ENCODE assay signal across 7 cellular contexts in the genomic region with DNA sequence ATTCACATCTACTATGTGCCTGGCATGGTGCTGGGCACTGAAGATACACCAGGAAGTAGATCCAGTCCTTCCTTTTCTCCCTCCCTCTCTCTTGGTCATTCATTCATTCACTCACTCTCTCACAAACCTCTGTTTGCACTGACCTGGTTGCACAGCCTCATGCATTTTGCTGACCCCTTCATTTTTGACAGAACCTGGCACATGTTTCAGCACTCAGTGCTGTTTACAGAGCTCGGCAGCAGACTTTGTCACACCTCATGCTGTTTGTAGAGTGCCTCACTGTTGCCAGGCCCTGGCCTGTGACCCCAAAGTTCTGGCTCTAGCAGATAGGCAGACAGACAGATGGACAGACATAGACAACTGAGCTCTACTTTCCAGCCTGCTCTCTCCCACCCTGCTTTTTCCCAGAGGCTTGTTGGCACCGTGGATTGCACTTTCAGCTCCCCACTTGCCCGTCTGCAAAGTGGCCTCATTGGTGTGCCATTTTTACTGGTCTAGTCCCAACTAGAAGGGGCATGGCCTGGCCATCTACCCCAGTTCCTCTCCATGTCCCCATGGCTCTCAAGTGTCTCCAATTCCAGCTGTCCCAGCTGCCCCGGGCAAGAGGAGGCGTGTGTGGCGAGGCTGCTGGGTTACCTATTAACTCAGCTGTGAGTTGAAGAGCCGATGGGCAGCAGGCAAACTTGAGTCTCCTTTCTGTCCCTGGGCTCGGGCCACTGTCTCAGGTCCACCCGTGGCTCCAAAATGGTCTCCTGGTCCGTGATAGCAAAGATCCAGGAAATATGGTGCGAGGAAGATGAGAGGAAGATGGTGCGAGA.
DNase-seq lines count a peak whose midpoint lies in the region; ATAC-seq, FAIRE-seq and TF ChIP-seq lines count a peak whose summit lies in the region.
"Not testable (repeated sequence)": the region's sequence is repeated elsewhere in the genome, so short reads cannot be mapped to it uniquely, and the experiment has no call there.

No MANE protein-coding gene starts in this region.

- H2AFZ ChIP-seq in HepG2 (ENCODE audit: low read length): not testable (repeated sequence)

- TF ChIP-seq CTCF in A549 (IDR thresholded peaks at IDR 0.05); HepG2 (CRISPR knock-in tag; IDR thresholded peaks at IDR 0.05); right lobe of liver (IDR thresholded peaks at IDR 0.05); spleen (IDR thresholded peaks at IDR 0.05 in 8 of 11, conservative IDR thresholded peaks at IDR 0.05 in 3 of 11): not testable (repeated sequence)

- H3K27ac ChIP-seq in A549; HepG2 (ENCODE audit: extremely low read length, insufficient read depth, low read length); spleen: not testable (repeated sequence)
- H3K27ac ChIP-seq in right lobe of liver: peak overlapping the region in 2 of 3 donors; percentile 6 to 57

- in situ Hi-C loops in HepG2 (cut with HindIII; ENCODE audit: extremely low pct_ligation_motif_present, low pct_unique_long_range_greater_than_20kb): not testable (repeated sequence)

- not testable (repeated sequence) for ATAC-seq in A549, HepG2, right lobe of liver

- TF ChIP-seq RAD21 in A549 (conservative IDR thresholded peaks at IDR 0.05 in 1 of 2, IDR thresholded peaks at IDR 0.05 in 1 of 2); HepG2 (CRISPR knock-in tag; IDR thresholded peaks at IDR 0.05): not testable (repeated sequence)

- H3K4me3 ChIP-seq in A549; HepG2 (replicated peaks in 1 of 3; ENCODE audit: insufficient read depth in 1 of 3, low read depth in 2 of 3, low read length in 3 of 3); right lobe of liver; spleen: not testable (repeated sequence)

- POLR2A ChIA-PET in A549 (lab: Yijun Ruan, JAX); HepG2 (lab: Yijun Ruan, JAX): not testable (repeated sequence)

- 44% methylated on average over 12 of the region's 12 CpGs for WGBS in A549 (ENCODE audit: missing lambda C conversion rate)
- WGBS in HepG2 (ENCODE audit: low lambda C conversion rate): 25% methylated on average over 12 of the region's 12 CpGs
- WGBS in right lobe of liver (ENCODE audit: insufficient coverage, low coverage, low lambda C conversion rate, missing lambda C conversion rate): 24% methylated on average over 8 of the region's 12 CpGs
- 77 to 85% (median 81%) methylated on average over 11 to 12 of the region's 12 CpGs for WGBS in spleen, 5 donors

- not testable (repeated sequence) for H3K79me2 ChIP-seq in HepG2 (ENCODE audit: insufficient read depth, low read length)

- H3K4me1 ChIP-seq in A549; HepG2 (ENCODE audit: insufficient read depth, low read length); spleen: not testable (repeated sequence)
- peaks cover 0 to 18% (median 1%) of the 10 kb centered on the region in 4 donors for H3K4me1 ChIP-seq in right lobe of liver

- H3K4me2 ChIP-seq in A549; HepG2 (ENCODE audit: low read depth, low read length): not testable (repeated sequence)

- intact Hi-C loops in HepG2 (cut with micrococcal nuclease; ENCODE audit: unreplicated experiment); right lobe of liver (cut with DNase I); spleen (cut with DNase I; ENCODE audit: low total_unique reads): not testable (repeated sequence)

- H3K36me3 ChIP-seq in HepG2 (replicated peaks in 1 of 2; ENCODE audit: control insufficient read depth in 1 of 2, insufficient read depth in 2 of 2, low read length in 2 of 2); right lobe of liver; spleen: not testable (repeated sequence)

- H3K9ac ChIP-seq in HepG2 (ENCODE audit: insufficient read depth, low read depth, low read length): not testable (repeated sequence)

- not testable (repeated sequence) for DNase-seq in A549 (ENCODE audit: low read depth in 1 of 2, low spot score in 1 of 2); HepG2 (ENCODE audit: low spot score)
- DNase-seq in DMS53 treated with DMSO at 0.1 percent for 48 hours (lab: John Stamatoyannopoulos, UW; ENCODE audit: unreplicated experiment) (peak; percentile 51), RPMI8226 (peak; percentile 4), kidney tubule cell (ENCODE audit: low spot score) (peak; percentile 1), right lobe of liver (peak; percentile 47 to 79 (median 71)), spleen (peak; percentile 45)

- not testable (repeated sequence) for H3K27me3 ChIP-seq in HepG2 (ENCODE audit: control insufficient read depth in 1 of 2, insufficient read depth in 2 of 2, low read length in 2 of 2); right lobe of liver; spleen (replicated peaks in 1 of 7)

- H3K9me3 ChIP-seq in A549; HepG2 (ENCODE audit: low read length); right lobe of liver; spleen: not testable (repeated sequence)

- not testable (repeated sequence) for TF ChIP-seq POLR2A in A549 (IDR thresholded peaks at IDR 0.05; ENCODE audit: low read length); HepG2 (IDR thresholded peaks at IDR 0.05; ENCODE audit: insufficient read depth in 1 of 2, low read depth in 2 of 2, low read length in 2 of 2); right lobe of liver (IDR thresholded peaks at IDR 0.05); spleen (IDR thresholded peaks at IDR 0.05)

- CTCF ChIA-PET in A549 (lab: Yijun Ruan, JAX); HepG2 (lab: Yijun Ruan, JAX; ENCODE audit: low intra/inter-chr PET ratio, low total read pairs): not testable (repeated sequence)

- BruUV-seq in HepG2 (replicated peaks; lab: Mats Ljungman, UMichigan): not testable (repeated sequence)

- TF ChIP-seq EP300 in A549 (IDR thresholded peaks at IDR 0.05); HepG2 (IDR thresholded peaks at IDR 0.05; ENCODE audit: low read depth in 2 of 2, low read length in 2 of 2); HepG2 (CRISPR knock-in tag; IDR thresholded peaks at IDR 0.05; ENCODE audit: borderline replicate concordance): not testable (repeated sequence)

- not testable (repeated sequence) for H4K20me1 ChIP-seq in HepG2 (ENCODE audit: insufficient read depth, low read length)

- FAIRE-seq in A549 (lab: Jason Lieb, UNC); HepG2 (lab: Jason Lieb, UNC): not testable (repeated sequence)

TF ChIP-seq in A549, 52 proteins besides CTCF, POLR2A, EP300 and RAD21:
- TF ChIP-seq MAFK (IDR thresholded peaks at IDR 0.05; ENCODE audit: partially characterized antibody): peak; percentile 67

TF ChIP-seq in HepG2, 621 proteins besides CTCF, POLR2A, EP300 and RAD21:
- TF ChIP-seq MAFK (conservative IDR thresholded peaks at IDR 0.05 in 1 of 2, IDR thresholded peaks at IDR 0.05 in 1 of 2; ENCODE audit: low read length in 2 of 2) (peak; percentile 50 to 61), MAFF (IDR thresholded peaks at IDR 0.05; ENCODE audit: low read depth, low read length) (peak; percentile 52)
- TF ChIP-seq, protein P1, sequence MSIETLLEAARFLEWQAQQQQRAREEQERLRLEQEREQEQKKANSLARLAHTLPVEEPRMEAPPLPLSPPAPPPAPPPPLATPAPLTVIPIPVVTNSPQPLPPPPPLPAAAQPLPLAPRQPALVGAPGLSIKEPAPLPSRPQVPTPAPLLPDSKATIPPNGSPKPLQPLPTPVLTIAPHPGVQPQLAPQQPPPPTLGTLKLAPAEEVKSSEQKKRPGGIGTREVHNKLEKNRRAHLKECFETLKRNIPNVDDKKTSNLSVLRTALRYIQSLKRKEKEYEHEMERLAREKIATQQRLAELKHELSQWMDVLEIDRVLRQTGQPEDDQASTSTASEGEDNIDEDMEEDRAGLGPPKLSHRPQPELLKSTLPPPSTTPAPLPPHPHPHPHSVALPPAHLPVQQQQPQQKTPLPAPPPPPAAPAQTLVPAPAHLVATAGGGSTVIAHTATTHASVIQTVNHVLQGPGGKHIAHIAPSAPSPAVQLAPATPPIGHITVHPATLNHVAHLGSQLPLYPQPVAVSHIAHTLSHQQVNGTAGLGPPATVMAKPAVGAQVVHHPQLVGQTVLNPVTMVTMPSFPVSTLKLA (IDR thresholded peaks at IDR 0.05): peak; percentile 7; the same call in 1 of the 2 replicates
